ENCODE assay signal across 18 cellular contexts in genomic region chr18:74283646-74284045, GRCh38. TPM values are rescaled to one million over a fixed set of nuclear protein-coding genes. Genes with fewer than 3 reads are reported as not detected.
DNase-seq lines count a peak whose midpoint lies in the region; TF ChIP-seq lines count a peak whose summit lies in the region.
"Had no signal": no experiment of that assay in that cellular context is flagged by ENCODE, and none has a peak within 500 bp of the region (broad histone marks: within the 10 kb centered on the region; RNA-seq: fewer than 3 reads in every experiment).

No MANE protein-coding gene starts in this region.

- peaks cover 22% of the 10 kb centered on the region; the same call in 1 of the 2 replicates for H3F3A ChIP-seq in PC-9 (ENCODE audit: insufficient read depth, low read depth)

- H3K9me3 ChIP-seq in PC-9 (ENCODE audit: insufficient read depth, low read depth) (no peaks in the 10 kb centered on the region), iPS-20b (ENCODE audit: insufficient read depth, low read depth, low read length) (no peaks in the 10 kb centered on the region), sigmoid colon (no peaks in the 10 kb centered on the region)
- H3K9me3 ChIP-seq: MG63 had no signal

- H3K36me3 ChIP-seq in PC-9 (ENCODE audit: low read depth) (no peaks in the 10 kb centered on the region), iPS-20b (ENCODE audit: insufficient read depth, low read depth, low read length) (no peaks in the 10 kb centered on the region), sigmoid colon (peaks cover 0 to 3% (median 0%) of the 10 kb centered on the region in 4 donors)
- H3K36me3 ChIP-seq: MG63 had no signal

- intact Hi-C loops in PC-9 (cut with micrococcal nuclease; ENCODE audit: unreplicated experiment) (no loop called here), sigmoid colon (cut with DNase I) (loop anchor here (1.0 to 2.0 kb wide), 2 partner anchors 27 to 49 kb away; no protein-coding TSS in a partner anchor)

- TF ChIP-seq CTCF in GM10248 (IDR thresholded peaks at IDR 0.05; ENCODE audit: control extremely low read depth, extremely low read depth, low read depth, missing control alignments) (no peak), PC-9 (conservative IDR thresholded peaks at IDR 0.05) (no peak), sigmoid colon (IDR thresholded peaks at IDR 0.05) (no peak)

- peak overlapping the region; percentile 83 for H3K4me2 ChIP-seq in PC-9

- POLR2A ChIA-PET in GM10248 (lab: Yijun Ruan, JAX) (interaction anchor here (0.7 kb wide), 1 partner anchor 223 kb away, joined by 3 read pairs; no protein-coding TSS in a partner anchor), PC-9 (lab: Charles Lee; ENCODE audit: unreplicated experiment) (interaction anchor here (0.6 kb wide), 1 partner anchor 16 kb away, joined by 12 read pairs; no protein-coding TSS in a partner anchor)

- DNase-seq in GM10248 (ENCODE audit: extremely low spot score), result peak; percentile 1
- no peak for DNase-seq in PC-9
- no peak for DNase-seq in sigmoid colon
- DNase-seq in effector CD8-positive, alpha-beta T cell (lab: John Stamatoyannopoulos, UW), result no peak
- no peak for DNase-seq in activated gamma-delta T cell (lab: John Stamatoyannopoulos, UW)
- DNase-seq in activated effector memory CD4-positive, alpha-beta T cell treated with anti-CD3 and anti-CD28 coated beads, Interleukin-2, amount 50 U/mL, for 16 hours, result no peak
- DNase-seq in SKM-1 (lab: John Stamatoyannopoulos, UW; ENCODE audit: unreplicated experiment), result no peak
- DNase-seq: activated CD4-positive, alpha-beta T cell treated with anti-CD3 and anti-CD28 coated beads, Interleukin-2, amount 10 ng/mL, durations not matched to agents 24 days and 14 days; activated naive CD4-positive, alpha-beta T cell treated with anti-CD3 and anti-CD28 coated beads, Interleukin-2, amount 50 U/mL, for 16 hours; immature natural killer cell; MG63; NCI-H187 treated with DMSO at 0.1 percent for 48 hours; NCI-H446 treated with DMSO at 0.1 percent for 48 hours had no signal

- H3K9me2 ChIP-seq in PC-9 (ENCODE audit: insufficient read depth), result no peaks in the 10 kb centered on the region

- CTCF ChIA-PET in GM10248 (lab: Yijun Ruan, JAX), result no interaction called here
- CTCF ChIA-PET in PC-9 (lab: Charles Lee), result no interaction called here

- H3K79me2 ChIP-seq in PC-9 (ENCODE audit: low read depth), result peaks cover 97% of the 10 kb centered on the region

- peak overlapping the region; percentile 45; the same call in 1 of the 2 replicates for H3K4me3 ChIP-seq in PC-9
- H3K4me3 ChIP-seq in iPS-20b (ENCODE audit: low read length), result peak overlapping the region; percentile 54; the same call in 1 of the 2 replicates
- H3K4me3 ChIP-seq in sigmoid colon, result no peak overlapping the region
- H3K4me3 ChIP-seq: GM12878, MG63 had no signal

- H3K27me3 ChIP-seq in PC-9 (ENCODE audit: insufficient read depth, low read depth) (no peaks in the 10 kb centered on the region), iPS-20b (ENCODE audit: insufficient read depth, low read length) (no peaks in the 10 kb centered on the region), sigmoid colon (no peaks in the 10 kb centered on the region)
- H3K27me3 ChIP-seq: MG63 had no signal

- WGBS in sigmoid colon, 2 donors, result 86 to 94% methylated on average over 10 of the region's 10 CpGs

- H3K4me1 ChIP-seq in PC-9 (replicated peaks; ENCODE audit: insufficient read depth) (peaks cover 79% of the 10 kb centered on the region), iPS-20b (ENCODE audit: insufficient read depth, low read length) (peaks cover 50% of the 10 kb centered on the region), sigmoid colon (peaks cover 0 to 85% (median 80%) of the 10 kb centered on the region in 4 donors)

- H4K20me1 ChIP-seq in PC-9 (ENCODE audit: insufficient read depth), result no peaks in the 10 kb centered on the region

- H3K9ac ChIP-seq in iPS-20b (ENCODE audit: low read depth, low read length), result peak overlapping the region; percentile 62; the same call in 1 of the 2 replicates

- BruUV-seq in PC-9 (replicated peaks; lab: Mats Ljungman, UMichigan), result no TSS peak

- H3K27ac ChIP-seq in PC-9, result peak overlapping the region; percentile 87
- H3K27ac ChIP-seq in iPS-20b (ENCODE audit: low read length), result peak overlapping the region; percentile 68
- peak overlapping the region; percentile 76 to 88 (median 84) for H3K27ac ChIP-seq in sigmoid colon

- no peak for TF ChIP-seq EP300 in sigmoid colon (IDR thresholded peaks at IDR 0.05)

- H2AFZ ChIP-seq in PC-9, result no peak overlapping the region

- no peak for TF ChIP-seq POLR2A in sigmoid colon (IDR thresholded peaks at IDR 0.05)

RNA-seq across cellular contexts. Expression of gene CYB5A, which starts 8.1 kb away (rescaled TPM):
- total RNA-seq in PC-9 (2021) (105 and 109 TPM in 2 replicates), sigmoid colon (100 to 1,000 TPM; 137 to 533 (median 241) TPM)
- polyA plus RNA-seq in sigmoid colon, result 100 to 1,000 TPM; 141 to 213 (median 163) TPM

RNA-seq across cellular contexts. Expression of gene C18orf63, which starts 32.0 kb away (rescaled TPM):
- not detected in 2 replicates for total RNA-seq in PC-9 (2021)
- total RNA-seq in sigmoid colon, result not detected
- not detected for polyA plus RNA-seq in sigmoid colon
- total RNA-seq: activated CD4-positive, alpha-beta T cell treated with anti-CD3 and anti-CD28 coated beads, Interleukin-2, amount 10 ng/mL, durations not matched to agents 24 days and 14 days; epithelial cell of proximal tubule; glomerular endothelial cell; GM12878; neural crest cell had no signal
- polyA plus RNA-seq: GM12878, immature natural killer cell had no signal

Comparison
In these comparisons a context has a peak if more than half of its experiments do, and no peak if none do; other contexts are left out.
1. H3K4me3 ChIP-seq: peak in PC-9 (single experiment) and iPS-20b (single experiment); none in sigmoid colon (0 of 4).
2. Peak in every context shown above with its lines, with median percentiles within 50 percentile points of each other: H3K27ac ChIP-seq.